ENCODE assay signal across 8 cellular contexts in genomic region chr4:77007358-77008230, GRCh38. TPM values are rescaled to one million over a fixed set of nuclear protein-coding genes. Genes with fewer than 3 reads are reported as not detected.
DNase-seq lines count a peak whose midpoint lies in the region; ATAC-seq and TF ChIP-seq lines count a peak whose summit lies in the region.

No MANE protein-coding gene starts in this region.

- ATAC-seq in GM19438 (IDR thresholded peaks at IDR 0.05; ENCODE audit: low read depth, unreplicated experiment) = peak; percentile 58
- ATAC-seq in activated T-helper 17 cell treated with anti-CD3 and anti-CD28 coated beads, Interleukin-2, amount 50 U/mL, for 72 hours (replicated peaks) = peak; percentile 53

- H3K9me3 ChIP-seq in right atrium auricular region (no peaks in the 10 kb centered on the region), suprapubic skin (no peaks in the 10 kb centered on the region)

- H3K27me3 ChIP-seq in HL-60 (ENCODE audit: insufficient read depth, poor library complexity, severe bottlenecking) = no peaks in the 10 kb centered on the region
- H3K27me3 ChIP-seq in right atrium auricular region = no peaks in the 10 kb centered on the region
- no peaks in the 10 kb centered on the region for H3K27me3 ChIP-seq in suprapubic skin

- no peaks in the 10 kb centered on the region for H3K27me3 Mint-ChIP-seq in activated T-helper 17 cell treated with anti-CD3 and anti-CD28 coated beads, Interleukin-2, amount 50 U/mL, for 72 hours

- peaks cover 0 to 48% of the 10 kb centered on the region in 2 donors for H3K4me1 ChIP-seq in right atrium auricular region
- H3K4me1 ChIP-seq in suprapubic skin = peaks cover 29% of the 10 kb centered on the region

- H3K36me3 Mint-ChIP-seq in activated T-helper 17 cell treated with anti-CD3 and anti-CD28 coated beads, Interleukin-2, amount 50 U/mL, for 72 hours (ENCODE audit: low read depth) = peaks cover 12% of the 10 kb centered on the region

- peaks cover 8% of the 10 kb centered on the region for H3K36me3 ChIP-seq in right atrium auricular region
- H3K36me3 ChIP-seq in suprapubic skin = peaks cover 1% of the 10 kb centered on the region

- TF ChIP-seq POLR2A in suprapubic skin (IDR thresholded peaks at IDR 0.05) = no peak

- no peak overlapping the region for H3K27ac Mint-ChIP-seq in activated T-helper 17 cell treated with anti-CD3 and anti-CD28 coated beads, Interleukin-2, amount 50 U/mL, for 72 hours

- peak overlapping the region; percentile 23 for H3K4me3 Mint-ChIP-seq in activated T-helper 17 cell treated with anti-CD3 and anti-CD28 coated beads, Interleukin-2, amount 50 U/mL, for 72 hours

- peaks cover 46% of the 10 kb centered on the region for H3K4me1 Mint-ChIP-seq in activated T-helper 17 cell treated with anti-CD3 and anti-CD28 coated beads, Interleukin-2, amount 50 U/mL, for 72 hours

- TF ChIP-seq CTCF in AG10803 (conservative IDR thresholded peaks at IDR 0.05; ENCODE audit: low read length) (no peak), HL-60 (IDR thresholded peaks at IDR 0.05; ENCODE audit: insufficient read depth, low read length) (no peak), right atrium auricular region (IDR thresholded peaks at IDR 0.05) (no peak), suprapubic skin (IDR thresholded peaks at IDR 0.05) (no peak)

- TF ChIP-seq EP300 in suprapubic skin (IDR thresholded peaks at IDR 0.05) = no peak

- H3K9me3 Mint-ChIP-seq in activated T-helper 17 cell treated with anti-CD3 and anti-CD28 coated beads, Interleukin-2, amount 50 U/mL, for 72 hours = no peaks in the 10 kb centered on the region

- H3K27ac ChIP-seq in HL-60 (replicated peaks) = 0 out of 2 replicates have a peak overlapping the region, but pooled peaks have one; percentile 5
- H3K27ac ChIP-seq in right atrium auricular region = peak overlapping the region; percentile 44 to 52
- peak overlapping the region; percentile 52 for H3K27ac ChIP-seq in suprapubic skin

- no peak overlapping the region for H3K4me3 ChIP-seq in AG10803 (ENCODE audit: low read length)
- H3K4me3 ChIP-seq in HL-60 (replicated peaks; ENCODE audit: insufficient read depth, low read length) = no peak overlapping the region
- no peak overlapping the region for H3K4me3 ChIP-seq in right atrium auricular region
- H3K4me3 ChIP-seq in suprapubic skin = no peak overlapping the region

- DNase-seq in AG10803 (ENCODE audit: low read depth) = peak; percentile 74
- no peak for DNase-seq in HL-60 (ENCODE audit: low read depth in 1 of 2, low spot score in 1 of 2)
- peak; percentile 66 for DNase-seq in right atrium auricular region (ENCODE audit: low spot score)
- no peak for DNase-seq in suprapubic skin (ENCODE audit: low spot score in 2 of 2)
- DNase-seq in NCI-H2227 (lab: John Stamatoyannopoulos, UW; ENCODE audit: unreplicated experiment) = no peak
- no peak for DNase-seq in ureter (ENCODE audit: low spot score)

- WGBS in suprapubic skin = 25% methylated on average over 1 of the region's 1 CpG

RNA-seq across cellular contexts. Expression of gene SEPTIN11, which starts 58.0 kb away (rescaled TPM):
- 10 to 100 TPM; 20.0 to 55.1 TPM for total RNA-seq in activated T-helper 17 cell treated with anti-CD3 and anti-CD28 coated beads, Interleukin-2, amount 50 U/mL, for 72 hours
- 10 to 100 TPM; 34.9 to 59.0 TPM for total RNA-seq in right atrium auricular region
- 10 to 100 TPM; 18.6 to 41.6 (median 25.1) TPM for total RNA-seq in suprapubic skin
- total RNA-seq in ureter = 139 TPM

Comparison
In these comparisons a context has a peak if more than half of its experiments do, and no peak if none do; other contexts are left out.
1. DNase-seq: peak in AG10803 (single experiment) and right atrium auricular region (single experiment); none in HL-60 (0 of 2), suprapubic skin (0 of 2), NCI-H2227 (single experiment) and ureter (single experiment).
2. Peak in every context shown above with its lines, with median percentiles within 50 percentile points of each other: H3K27ac ChIP-seq.